18 cellular contexts compared by ENCODE assay signal in genomic region chr3:158205994-158206393, GRCh38.
A peak's percentile ranks its signal among the peaks of the same experiment; 100 is the strongest.
DNase-seq lines count a peak whose midpoint lies in the region; ATAC-seq and TF ChIP-seq lines count a peak whose summit lies in the region.
"Had no signal": no experiment of that assay in that cellular context is flagged by ENCODE, and none has a peak within 500 bp of the region (broad histone marks: within the 10 kb centered on the region; RNA-seq: fewer than 3 reads in every experiment).

No MANE protein-coding gene starts in this region.

- ATAC-seq in GM18517 (IDR thresholded peaks at IDR 0.05; ENCODE audit: unreplicated experiment), result peak; percentile 48
- peak; percentile 70 for ATAC-seq in GM19463 (IDR thresholded peaks at IDR 0.05; ENCODE audit: unreplicated experiment)
- peak; percentile 54 for ATAC-seq in HG02759 (IDR thresholded peaks at IDR 0.05; ENCODE audit: unreplicated experiment)
- peak; percentile 84 for ATAC-seq in HG03520 (IDR thresholded peaks at IDR 0.05; ENCODE audit: unreplicated experiment)
- ATAC-seq: activated naive CD4-positive, alpha-beta T cell treated with anti-CD3 and anti-CD28 coated beads, Interleukin-2, amount 50 U/mL, for 72 hours; gastroesophageal sphincter; HepG2; left colon had no signal

- TF ChIP-seq POLR2A in transverse colon (IDR thresholded peaks at IDR 0.05), result no peak

- H3K9me3 ChIP-seq in transverse colon, result peaks cover 6 to 8% of the 10 kb centered on the region in 2 donors
- H3K9me3 ChIP-seq: vagina had no signal

- no peak overlapping the region for H3K27ac ChIP-seq in transverse colon
- H3K27ac ChIP-seq: gastroesophageal sphincter, vagina had no signal

- no peaks in the 10 kb centered on the region for H3K4me1 ChIP-seq in transverse colon
- H3K4me1 ChIP-seq: gastroesophageal sphincter, vagina had no signal

- no peaks in the 10 kb centered on the region for H3K27me3 ChIP-seq in transverse colon
- H3K27me3 ChIP-seq: gastroesophageal sphincter, vagina had no signal

- TF ChIP-seq CTCF in transverse colon (IDR thresholded peaks at IDR 0.05), result no peak

- intact Hi-C loops in transverse colon (cut with DNase I; ENCODE audit: low total_unique reads), result no loop called here

- peaks cover 0 to 8% (median 2%) of the 10 kb centered on the region in 4 donors for H3K36me3 ChIP-seq in transverse colon
- H3K36me3 ChIP-seq: gastroesophageal sphincter, vagina had no signal

- WGBS in transverse colon (ENCODE audit: low coverage in 1 of 2), 2 donors, result 73 to 81% methylated on average over 2 of the region's 2 CpGs

- DNase-seq in transverse colon (no peak), NCI-H146 treated with DMSO at 0.1 percent for 48 hours (lab: John Stamatoyannopoulos, UW; ENCODE audit: unreplicated experiment) (no peak), globus pallidus (ENCODE audit: low spot score) (no peak)
- DNase-seq in NK-92 treated with Interleukin-12 subunit alpha and Interleukin-12 subunit beta, amount 100 ng/mL, for 24 hours (lab: John Stamatoyannopoulos, UW), result no peak
- DNase-seq: activated B cell treated with CpG ODN at 0.5 μM for 24 hours; left colon; NCI-H1436 treated with DMSO at 0.1 percent for 48 hours; posterior cingulate gyrus; SK-N-SH; stimulated activated CD4-positive, alpha-beta T cell treated with anti-CD3 and anti-CD28 coated beads, Interleukin-4, amount 100 ng/mL, for 1 hour had no signal

- in situ Hi-C loops in transverse colon (cut with MboI; ENCODE audit: low pct_ligation_motif_present in 1 of 4, low pct_unique_long_range_greater_than_20kb in 1 of 4, low sequenced_read_pairs in 3 of 4), result no loop called here

- H3K4me3 ChIP-seq in transverse colon, result no peak overlapping the region
- H3K4me3 ChIP-seq: gastroesophageal sphincter, vagina had no signal

- no peak for TF ChIP-seq EP300 in transverse colon (IDR thresholded peaks at IDR 0.05; ENCODE audit: low read depth)
